ENCODE assay signal across 1 cellular context in the genomic region with DNA sequence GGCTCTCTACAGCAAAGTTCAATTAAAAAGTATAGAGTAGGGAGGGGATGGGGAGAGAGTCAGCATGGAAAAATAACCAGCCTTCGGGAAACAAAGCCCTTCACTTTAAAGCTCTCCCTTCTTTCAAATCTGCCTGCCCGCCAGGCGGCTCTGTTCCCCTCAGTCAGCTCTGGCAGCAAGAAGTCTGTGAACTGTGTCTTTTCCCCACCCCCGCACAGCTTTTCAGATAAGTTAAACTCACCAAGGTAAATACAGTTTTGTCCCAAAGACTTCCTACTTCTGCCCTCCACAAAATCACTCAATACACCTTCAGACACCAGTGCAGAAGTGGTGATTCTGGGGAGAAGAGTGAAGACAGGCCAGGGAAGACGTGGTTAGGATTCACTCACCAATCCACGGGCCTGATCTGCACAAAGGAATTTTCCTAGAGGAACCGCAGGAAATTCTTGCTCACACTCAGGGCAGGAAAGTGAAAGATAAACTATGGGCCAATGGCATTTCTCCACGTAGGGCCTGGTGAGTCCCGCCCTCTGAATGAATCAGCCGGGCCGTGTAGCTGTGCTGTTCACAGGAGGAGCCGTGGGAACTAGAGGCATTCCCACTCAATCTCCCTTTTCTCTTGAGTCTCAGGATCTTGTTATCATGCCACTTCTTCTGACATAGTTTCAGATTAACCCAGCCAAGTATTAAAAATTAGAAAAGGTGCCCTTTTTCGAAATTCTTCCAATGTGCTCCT.
TF ChIP-seq lines count a peak whose summit lies in the region.

A gene with protein sequence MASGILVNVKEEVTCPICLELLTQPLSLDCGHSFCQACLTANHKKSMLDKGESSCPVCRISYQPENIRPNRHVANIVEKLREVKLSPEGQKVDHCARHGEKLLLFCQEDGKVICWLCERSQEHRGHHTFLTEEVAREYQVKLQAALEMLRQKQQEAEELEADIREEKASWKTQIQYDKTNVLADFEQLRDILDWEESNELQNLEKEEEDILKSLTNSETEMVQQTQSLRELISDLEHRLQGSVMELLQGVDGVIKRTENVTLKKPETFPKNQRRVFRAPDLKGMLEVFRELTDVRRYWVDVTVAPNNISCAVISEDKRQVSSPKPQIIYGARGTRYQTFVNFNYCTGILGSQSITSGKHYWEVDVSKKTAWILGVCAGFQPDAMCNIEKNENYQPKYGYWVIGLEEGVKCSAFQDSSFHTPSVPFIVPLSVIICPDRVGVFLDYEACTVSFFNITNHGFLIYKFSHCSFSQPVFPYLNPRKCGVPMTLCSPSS (minus strand): TSS at position 448 of the 736 bp plus-strand sequence. CDS start 4,897 bp downstream, outside the sequence.

TF ChIP-seq in K562, 482 proteins besides CTCF, POLR2A, EP300 and RAD21 (continued from another document and continues in another):
- TF ChIP-seq, protein P1, sequence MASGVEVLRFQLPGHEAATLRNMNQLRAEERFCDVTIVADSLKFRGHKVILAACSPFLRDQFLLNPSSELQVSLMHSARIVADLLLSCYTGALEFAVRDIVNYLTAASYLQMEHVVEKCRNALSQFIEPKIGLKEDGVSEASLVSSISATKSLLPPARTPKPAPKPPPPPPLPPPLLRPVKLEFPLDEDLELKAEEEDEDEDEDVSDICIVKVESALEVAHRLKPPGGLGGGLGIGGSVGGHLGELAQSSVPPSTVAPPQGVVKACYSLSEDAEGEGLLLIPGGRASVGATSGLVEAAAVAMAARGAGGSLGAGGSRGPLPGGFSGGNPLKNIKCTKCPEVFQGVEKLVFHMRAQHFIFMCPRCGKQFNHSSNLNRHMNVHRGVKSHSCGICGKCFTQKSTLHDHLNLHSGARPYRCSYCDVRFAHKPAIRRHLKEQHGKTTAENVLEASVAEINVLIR (CRISPR knock-in tag; IDR thresholded peaks at IDR 0.05) = peak; percentile 68
- TF ChIP-seq NFATC3 (IDR thresholded peaks at IDR 0.05) (peak; percentile 93), PHF21A (IDR thresholded peaks at IDR 0.05; ENCODE audit: borderline replicate concordance, low read depth) (peak; percentile 78), ZBTB17 (CRISPR knock-in tag; IDR thresholded peaks at IDR 0.05) (peak; percentile 54; the same call in 1 of the 2 replicates), NONO (IDR thresholded peaks at IDR 0.05; ENCODE audit: low read depth in 2 of 2, low read length in 1 of 2) (peak in 1 of 2 experiments; percentile 65; a peak in 1 of 4 replicates), TAF9B (IDR thresholded peaks at IDR 0.05; ENCODE audit: partially characterized antibody) (peak; percentile 74), TRIM28 (IDR thresholded peaks at IDR 0.05) (peak; percentile 78), FOXM1 (IDR thresholded peaks at IDR 0.05; ENCODE audit: low read depth) (peak; percentile 65), FOXM1 (CRISPR knock-in tag; IDR thresholded peaks at IDR 0.05; ENCODE audit: low read depth) (no peak), BMI1 (IDR thresholded peaks at IDR 0.05; ENCODE audit: low read length) (no peak), POLR2H (tag; IDR thresholded peaks at IDR 0.05; ENCODE audit: low read depth) (peak; percentile 84), ZNF830 (CRISPR knock-in tag; IDR thresholded peaks at IDR 0.05) (no peak), ZNF24 (IDR thresholded peaks at IDR 0.05) (0 out of 2 replicates have a peak, but pooled peaks have one; percentile 17), TCF3 (CRISPR knock-in tag; IDR thresholded peaks at IDR 0.05) (peak; percentile 3; the same call in 1 of the 2 replicates), NFYB (IDR thresholded peaks at IDR 0.05; ENCODE audit: extremely low read depth, insufficient read length) (peak; percentile 52), ZNF239 (CRISPR knock-in tag; IDR thresholded peaks at IDR 0.05) (0 out of 2 replicates have a peak, but pooled peaks have one; percentile 42), SMARCA5 (IDR thresholded peaks at IDR 0.05) (no peak; the same call in 1 of the 2 replicates), ZFX (CRISPR knock-in tag; IDR thresholded peaks at IDR 0.05) (peak; percentile 41; the same call in 1 of the 2 replicates), FOXA3 (CRISPR knock-in tag; conservative IDR thresholded peaks at IDR 0.05 in 1 of 2, IDR thresholded peaks at IDR 0.05 in 1 of 2) (peak in 1 of 2 experiments; percentile 68; a peak in 3 of 4 replicates), C11orf30 (IDR thresholded peaks at IDR 0.05; ENCODE audit: low read depth) (0 out of 2 replicates have a peak, but pooled peaks have one; percentile 3), BRD9 (IDR thresholded peaks at IDR 0.05; ENCODE audit: low read depth, partially characterized antibody) (peak; percentile 95), LEF1 (IDR thresholded peaks at IDR 0.05) (peak; percentile 92), ZNF583 (CRISPR knock-in tag; IDR thresholded peaks at IDR 0.05) (peak; percentile 58; the same call in 1 of the 2 replicates), EP400 (IDR thresholded peaks at IDR 0.05) (peak; percentile 77), SAFB2 (IDR thresholded peaks at IDR 0.05; ENCODE audit: borderline replicate concordance, low read depth, low read length, severe bottlenecking) (no peak), FOXP1 (CRISPR knock-in tag; IDR thresholded peaks at IDR 0.05) (no peak), KLF10 (CRISPR knock-in tag; IDR thresholded peaks at IDR 0.05) (no peak), ZKSCAN3 (CRISPR knock-in tag; IDR thresholded peaks at IDR 0.05) (no peak)
- TF ChIP-seq, protein P2, sequence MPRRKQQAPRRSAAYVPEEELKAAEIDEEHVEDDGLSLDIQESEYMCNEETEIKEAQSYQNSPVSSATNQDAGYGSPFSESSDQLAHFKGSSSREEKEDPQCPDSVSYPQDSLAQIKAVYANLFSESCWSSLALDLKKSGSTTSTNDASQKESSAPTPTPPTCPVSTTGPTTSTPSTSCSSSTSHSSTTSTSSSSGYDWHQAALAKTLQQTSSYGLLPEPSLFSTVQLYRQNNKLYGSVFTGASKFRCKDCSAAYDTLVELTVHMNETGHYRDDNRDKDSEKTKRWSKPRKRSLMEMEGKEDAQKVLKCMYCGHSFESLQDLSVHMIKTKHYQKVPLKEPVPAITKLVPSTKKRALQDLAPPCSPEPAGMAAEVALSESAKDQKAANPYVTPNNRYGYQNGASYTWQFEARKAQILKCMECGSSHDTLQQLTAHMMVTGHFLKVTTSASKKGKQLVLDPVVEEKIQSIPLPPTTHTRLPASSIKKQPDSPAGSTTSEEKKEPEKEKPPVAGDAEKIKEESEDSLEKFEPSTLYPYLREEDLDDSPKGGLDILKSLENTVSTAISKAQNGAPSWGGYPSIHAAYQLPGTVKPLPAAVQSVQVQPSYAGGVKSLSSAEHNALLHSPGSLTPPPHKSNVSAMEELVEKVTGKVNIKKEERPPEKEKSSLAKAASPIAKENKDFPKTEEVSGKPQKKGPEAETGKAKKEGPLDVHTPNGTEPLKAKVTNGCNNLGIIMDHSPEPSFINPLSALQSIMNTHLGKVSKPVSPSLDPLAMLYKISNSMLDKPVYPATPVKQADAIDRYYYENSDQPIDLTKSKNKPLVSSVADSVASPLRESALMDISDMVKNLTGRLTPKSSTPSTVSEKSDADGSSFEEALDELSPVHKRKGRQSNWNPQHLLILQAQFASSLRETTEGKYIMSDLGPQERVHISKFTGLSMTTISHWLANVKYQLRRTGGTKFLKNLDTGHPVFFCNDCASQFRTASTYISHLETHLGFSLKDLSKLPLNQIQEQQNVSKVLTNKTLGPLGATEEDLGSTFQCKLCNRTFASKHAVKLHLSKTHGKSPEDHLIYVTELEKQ (CRISPR knock-in tag; IDR thresholded peaks at IDR 0.05) = 0 out of 2 replicates have a peak, but pooled peaks have one; percentile 21
- TF ChIP-seq, protein P3, sequence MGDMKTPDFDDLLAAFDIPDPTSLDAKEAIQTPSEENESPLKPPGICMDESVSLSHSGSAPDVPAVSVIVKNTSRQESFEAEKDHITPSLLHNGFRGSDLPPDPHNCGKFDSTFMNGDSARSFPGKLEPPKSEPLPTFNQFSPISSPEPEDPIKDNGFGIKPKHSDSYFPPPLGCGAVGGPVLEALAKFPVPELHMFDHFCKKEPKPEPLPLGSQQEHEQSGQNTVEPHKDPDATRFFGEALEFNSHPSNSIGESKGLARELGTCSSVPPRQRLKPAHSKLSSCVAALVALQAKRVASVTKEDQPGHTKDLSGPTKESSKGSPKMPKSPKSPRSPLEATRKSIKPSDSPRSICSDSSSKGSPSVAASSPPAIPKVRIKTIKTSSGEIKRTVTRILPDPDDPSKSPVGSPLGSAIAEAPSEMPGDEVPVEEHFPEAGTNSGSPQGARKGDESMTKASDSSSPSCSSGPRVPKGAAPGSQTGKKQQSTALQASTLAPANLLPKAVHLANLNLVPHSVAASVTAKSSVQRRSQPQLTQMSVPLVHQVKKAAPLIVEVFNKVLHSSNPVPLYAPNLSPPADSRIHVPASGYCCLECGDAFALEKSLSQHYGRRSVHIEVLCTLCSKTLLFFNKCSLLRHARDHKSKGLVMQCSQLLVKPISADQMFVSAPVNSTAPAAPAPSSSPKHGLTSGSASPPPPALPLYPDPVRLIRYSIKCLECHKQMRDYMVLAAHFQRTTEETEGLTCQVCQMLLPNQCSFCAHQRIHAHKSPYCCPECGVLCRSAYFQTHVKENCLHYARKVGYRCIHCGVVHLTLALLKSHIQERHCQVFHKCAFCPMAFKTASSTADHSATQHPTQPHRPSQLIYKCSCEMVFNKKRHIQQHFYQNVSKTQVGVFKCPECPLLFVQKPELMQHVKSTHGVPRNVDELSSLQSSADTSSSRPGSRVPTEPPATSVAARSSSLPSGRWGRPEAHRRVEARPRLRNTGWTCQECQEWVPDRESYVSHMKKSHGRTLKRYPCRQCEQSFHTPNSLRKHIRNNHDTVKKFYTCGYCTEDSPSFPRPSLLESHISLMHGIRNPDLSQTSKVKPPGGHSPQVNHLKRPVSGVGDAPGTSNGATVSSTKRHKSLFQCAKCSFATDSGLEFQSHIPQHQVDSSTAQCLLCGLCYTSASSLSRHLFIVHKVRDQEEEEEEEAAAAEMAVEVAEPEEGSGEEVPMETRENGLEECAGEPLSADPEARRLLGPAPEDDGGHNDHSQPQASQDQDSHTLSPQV (IDR thresholded peaks at IDR 0.05) = peak; percentile 22; the same call in 1 of the 2 replicates
- TF ChIP-seq, protein P4, sequence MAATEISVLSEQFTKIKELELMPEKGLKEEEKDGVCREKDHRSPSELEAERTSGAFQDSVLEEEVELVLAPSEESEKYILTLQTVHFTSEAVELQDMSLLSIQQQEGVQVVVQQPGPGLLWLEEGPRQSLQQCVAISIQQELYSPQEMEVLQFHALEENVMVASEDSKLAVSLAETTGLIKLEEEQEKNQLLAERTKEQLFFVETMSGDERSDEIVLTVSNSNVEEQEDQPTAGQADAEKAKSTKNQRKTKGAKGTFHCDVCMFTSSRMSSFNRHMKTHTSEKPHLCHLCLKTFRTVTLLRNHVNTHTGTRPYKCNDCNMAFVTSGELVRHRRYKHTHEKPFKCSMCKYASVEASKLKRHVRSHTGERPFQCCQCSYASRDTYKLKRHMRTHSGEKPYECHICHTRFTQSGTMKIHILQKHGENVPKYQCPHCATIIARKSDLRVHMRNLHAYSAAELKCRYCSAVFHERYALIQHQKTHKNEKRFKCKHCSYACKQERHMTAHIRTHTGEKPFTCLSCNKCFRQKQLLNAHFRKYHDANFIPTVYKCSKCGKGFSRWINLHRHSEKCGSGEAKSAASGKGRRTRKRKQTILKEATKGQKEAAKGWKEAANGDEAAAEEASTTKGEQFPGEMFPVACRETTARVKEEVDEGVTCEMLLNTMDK (IDR thresholded peaks at IDR 0.05; ENCODE audit: borderline replicate concordance, insufficient read depth, low read depth, low read length, poor library complexity, severe bottlenecking) = peak; percentile 75
- TF ChIP-seq, protein P5, sequence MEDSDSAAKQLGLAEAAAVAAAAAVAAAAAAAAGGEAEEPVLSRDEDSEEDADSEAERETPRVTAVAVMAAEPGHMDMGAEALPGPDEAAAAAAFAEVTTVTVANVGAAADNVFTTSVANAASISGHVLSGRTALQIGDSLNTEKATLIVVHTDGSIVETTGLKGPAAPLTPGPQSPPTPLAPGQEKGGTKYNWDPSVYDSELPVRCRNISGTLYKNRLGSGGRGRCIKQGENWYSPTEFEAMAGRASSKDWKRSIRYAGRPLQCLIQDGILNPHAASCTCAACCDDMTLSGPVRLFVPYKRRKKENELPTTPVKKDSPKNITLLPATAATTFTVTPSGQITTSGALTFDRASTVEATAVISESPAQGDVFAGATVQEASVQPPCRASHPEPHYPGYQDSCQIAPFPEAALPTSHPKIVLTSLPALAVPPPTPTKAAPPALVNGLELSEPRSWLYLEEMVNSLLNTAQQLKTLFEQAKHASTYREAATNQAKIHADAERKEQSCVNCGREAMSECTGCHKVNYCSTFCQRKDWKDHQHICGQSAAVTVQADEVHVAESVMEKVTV (CRISPR knock-in tag; IDR thresholded peaks at IDR 0.05) = peak; percentile 54; the same call in 1 of the 2 replicates
- TF ChIP-seq, protein P6, sequence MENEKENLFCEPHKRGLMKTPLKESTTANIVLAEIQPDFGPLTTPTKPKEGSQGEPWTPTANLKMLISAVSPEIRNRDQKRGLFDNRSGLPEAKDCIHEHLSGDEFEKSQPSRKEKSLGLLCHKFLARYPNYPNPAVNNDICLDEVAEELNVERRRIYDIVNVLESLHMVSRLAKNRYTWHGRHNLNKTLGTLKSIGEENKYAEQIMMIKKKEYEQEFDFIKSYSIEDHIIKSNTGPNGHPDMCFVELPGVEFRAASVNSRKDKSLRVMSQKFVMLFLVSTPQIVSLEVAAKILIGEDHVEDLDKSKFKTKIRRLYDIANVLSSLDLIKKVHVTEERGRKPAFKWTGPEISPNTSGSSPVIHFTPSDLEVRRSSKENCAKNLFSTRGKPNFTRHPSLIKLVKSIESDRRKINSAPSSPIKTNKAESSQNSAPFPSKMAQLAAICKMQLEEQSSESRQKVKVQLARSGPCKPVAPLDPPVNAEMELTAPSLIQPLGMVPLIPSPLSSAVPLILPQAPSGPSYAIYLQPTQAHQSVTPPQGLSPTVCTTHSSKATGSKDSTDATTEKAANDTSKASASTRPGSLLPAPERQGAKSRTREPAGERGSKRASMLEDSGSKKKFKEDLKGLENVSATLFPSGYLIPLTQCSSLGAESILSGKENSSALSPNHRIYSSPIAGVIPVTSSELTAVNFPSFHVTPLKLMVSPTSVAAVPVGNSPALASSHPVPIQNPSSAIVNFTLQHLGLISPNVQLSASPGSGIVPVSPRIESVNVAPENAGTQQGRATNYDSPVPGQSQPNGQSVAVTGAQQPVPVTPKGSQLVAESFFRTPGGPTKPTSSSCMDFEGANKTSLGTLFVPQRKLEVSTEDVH (IDR thresholded peaks at IDR 0.05; ENCODE audit: low read depth, partially characterized antibody) = peak; percentile 55
- TF ChIP-seq, protein P7, sequence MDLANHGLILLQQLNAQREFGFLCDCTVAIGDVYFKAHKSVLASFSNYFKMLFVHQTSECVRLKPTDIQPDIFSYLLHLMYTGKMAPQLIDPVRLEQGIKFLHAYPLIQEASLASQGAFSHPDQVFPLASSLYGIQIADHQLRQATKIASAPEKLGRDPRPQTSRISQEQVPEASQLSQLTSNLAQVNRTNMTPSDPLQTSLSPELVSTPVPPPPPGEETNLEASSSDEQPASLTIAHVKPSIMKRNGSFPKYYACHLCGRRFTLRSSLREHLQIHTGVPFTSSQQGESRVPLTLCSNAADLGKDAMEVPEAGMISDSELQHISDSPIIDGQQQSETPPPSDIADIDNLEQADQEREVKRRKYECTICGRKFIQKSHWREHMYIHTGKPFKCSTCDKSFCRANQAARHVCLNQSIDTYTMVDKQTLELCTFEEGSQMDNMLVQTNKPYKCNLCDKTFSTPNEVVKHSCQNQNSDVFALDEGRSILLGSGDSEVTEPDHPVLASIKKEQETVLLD (IDR thresholded peaks at IDR 0.05) = peak; percentile 57; the same call in 1 of the 2 replicates
- TF ChIP-seq, protein P8, sequence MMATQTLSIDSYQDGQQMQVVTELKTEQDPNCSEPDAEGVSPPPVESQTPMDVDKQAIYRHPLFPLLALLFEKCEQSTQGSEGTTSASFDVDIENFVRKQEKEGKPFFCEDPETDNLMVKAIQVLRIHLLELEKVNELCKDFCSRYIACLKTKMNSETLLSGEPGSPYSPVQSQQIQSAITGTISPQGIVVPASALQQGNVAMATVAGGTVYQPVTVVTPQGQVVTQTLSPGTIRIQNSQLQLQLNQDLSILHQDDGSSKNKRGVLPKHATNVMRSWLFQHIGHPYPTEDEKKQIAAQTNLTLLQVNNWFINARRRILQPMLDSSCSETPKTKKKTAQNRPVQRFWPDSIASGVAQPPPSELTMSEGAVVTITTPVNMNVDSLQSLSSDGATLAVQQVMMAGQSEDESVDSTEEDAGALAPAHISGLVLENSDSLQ (IDR thresholded peaks at IDR 0.05) = peak; percentile 16; the same call in 1 of the 2 replicates
